Comparison of ENCODE assay signal across 1 cellular context in genomic region chr15:51842265-51842664, GRCh38.
TF ChIP-seq lines count a peak whose summit lies in the region.

No MANE protein-coding gene starts in this region.

TF ChIP-seq in endothelial cell of umbilical vein, 7 proteins besides CTCF, POLR2A, EP300 and RAD21 (continued from another document):
- TF ChIP-seq FOS (IDR thresholded peaks at IDR 0.05; ENCODE audit: borderline replicate concordance, insufficient read depth, low read length) (no peak), MAX (IDR thresholded peaks at IDR 0.05; ENCODE audit: insufficient read depth, insufficient read length) (no peak), EZH2 (IDR thresholded peaks at IDR 0.05; ENCODE audit: borderline replicate concordance, low read depth, low read length, severe bottlenecking) (no peak)
